Comparison of ENCODE assay signal across 1 cellular context in the genomic region with DNA sequence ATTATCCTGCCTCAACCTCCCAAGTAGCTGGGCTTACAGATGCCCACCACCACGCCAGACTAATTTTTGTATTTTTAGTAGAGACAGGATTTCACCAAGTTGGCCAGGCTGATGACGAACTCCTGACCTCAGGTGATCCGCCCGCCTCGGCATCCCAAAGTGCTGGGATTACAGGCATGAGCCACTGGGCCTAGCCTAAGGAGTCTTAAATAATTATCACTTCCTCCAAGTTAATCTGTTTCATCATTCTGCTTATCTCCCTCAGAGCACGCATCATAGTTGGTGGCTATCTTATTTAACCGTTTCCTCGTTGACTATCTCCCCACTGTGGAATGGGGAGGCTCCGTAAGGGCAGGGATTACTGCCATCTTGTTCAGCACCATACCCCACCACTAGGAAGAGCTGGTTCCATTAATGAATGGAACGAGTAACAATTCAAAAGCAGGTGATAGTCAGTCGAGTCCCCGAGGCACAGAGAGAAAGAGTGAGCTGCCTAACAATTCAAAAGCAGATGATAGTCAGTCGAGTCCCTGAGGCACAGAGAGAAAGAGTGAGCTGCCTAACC.
TF ChIP-seq lines count a peak whose summit lies in the region.

No MANE protein-coding gene starts in this region.

TF ChIP-seq in K562, 482 proteins besides CTCF, POLR2A, EP300 and RAD21 (continued from another document and continues in another):
- TF ChIP-seq, protein P1, sequence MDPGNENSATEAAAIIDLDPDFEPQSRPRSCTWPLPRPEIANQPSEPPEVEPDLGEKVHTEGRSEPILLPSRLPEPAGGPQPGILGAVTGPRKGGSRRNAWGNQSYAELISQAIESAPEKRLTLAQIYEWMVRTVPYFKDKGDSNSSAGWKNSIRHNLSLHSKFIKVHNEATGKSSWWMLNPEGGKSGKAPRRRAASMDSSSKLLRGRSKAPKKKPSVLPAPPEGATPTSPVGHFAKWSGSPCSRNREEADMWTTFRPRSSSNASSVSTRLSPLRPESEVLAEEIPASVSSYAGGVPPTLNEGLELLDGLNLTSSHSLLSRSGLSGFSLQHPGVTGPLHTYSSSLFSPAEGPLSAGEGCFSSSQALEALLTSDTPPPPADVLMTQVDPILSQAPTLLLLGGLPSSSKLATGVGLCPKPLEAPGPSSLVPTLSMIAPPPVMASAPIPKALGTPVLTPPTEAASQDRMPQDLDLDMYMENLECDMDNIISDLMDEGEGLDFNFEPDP (CRISPR knock-in tag; IDR thresholded peaks at IDR 0.05): peak; percentile 13; the same call in 1 of the 2 replicates
- TF ChIP-seq ZNF311 (CRISPR knock-in tag; IDR thresholded peaks at IDR 0.05): peak; percentile 86
- TF ChIP-seq NFYB (IDR thresholded peaks at IDR 0.05; ENCODE audit: extremely low read depth, insufficient read length): no peak
- peak; percentile 75; the same call in 1 of the 2 replicates for TF ChIP-seq MYNN (IDR thresholded peaks at IDR 0.05)
- no peak for TF ChIP-seq MYNN (CRISPR knock-in tag; IDR thresholded peaks at IDR 0.05)
- TF ChIP-seq, protein P2, sequence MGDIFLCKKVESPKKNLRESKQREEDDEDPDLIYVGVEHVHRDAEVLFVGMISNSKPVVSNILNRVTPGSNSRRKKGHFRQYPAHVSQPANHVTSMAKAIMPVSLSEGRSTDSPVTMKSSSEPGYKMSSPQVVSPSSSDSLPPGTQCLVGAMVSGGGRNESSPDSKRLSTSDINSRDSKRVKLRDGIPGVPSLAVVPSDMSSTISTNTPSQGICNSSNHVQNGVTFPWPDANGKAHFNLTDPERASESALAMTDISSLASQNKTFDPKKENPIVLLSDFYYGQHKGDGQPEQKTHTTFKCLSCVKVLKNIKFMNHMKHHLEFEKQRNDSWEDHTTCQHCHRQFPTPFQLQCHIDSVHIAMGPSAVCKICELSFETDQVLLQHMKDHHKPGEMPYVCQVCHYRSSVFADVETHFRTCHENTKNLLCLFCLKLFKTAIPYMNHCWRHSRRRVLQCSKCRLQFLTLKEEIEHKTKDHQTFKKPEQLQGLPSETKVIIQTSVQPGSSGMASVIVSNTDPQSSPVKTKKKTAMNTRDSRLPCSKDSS (IDR thresholded peaks at IDR 0.05; ENCODE audit: low read depth, partially characterized antibody): no peak
- TF ChIP-seq, protein P3, sequence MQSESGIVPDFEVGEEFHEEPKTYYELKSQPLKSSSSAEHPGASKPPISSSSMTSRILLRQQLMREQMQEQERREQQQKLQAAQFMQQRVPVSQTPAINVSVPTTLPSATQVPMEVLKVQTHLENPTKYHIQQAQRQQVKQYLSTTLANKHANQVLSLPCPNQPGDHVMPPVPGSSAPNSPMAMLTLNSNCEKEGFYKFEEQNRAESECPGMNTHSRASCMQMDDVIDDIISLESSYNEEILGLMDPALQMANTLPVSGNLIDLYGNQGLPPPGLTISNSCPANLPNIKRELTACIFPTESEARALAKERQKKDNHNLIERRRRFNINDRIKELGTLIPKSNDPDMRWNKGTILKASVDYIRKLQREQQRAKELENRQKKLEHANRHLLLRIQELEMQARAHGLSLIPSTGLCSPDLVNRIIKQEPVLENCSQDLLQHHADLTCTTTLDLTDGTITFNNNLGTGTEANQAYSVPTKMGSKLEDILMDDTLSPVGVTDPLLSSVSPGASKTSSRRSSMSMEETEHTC (IDR thresholded peaks at IDR 0.05): peak; percentile 26; the same call in 1 of the 2 replicates
- TF ChIP-seq SNRNP70 (optimal IDR thresholded peaks at IDR 0.05; ENCODE audit: low read depth, low read length): no peak
- TF ChIP-seq GTF2E2 (tag; IDR thresholded peaks at IDR 0.05): no peak
- no peak for TF ChIP-seq LARP7 (IDR thresholded peaks at IDR 0.05)
- TF ChIP-seq BMI1 (IDR thresholded peaks at IDR 0.05; ENCODE audit: low read length): no peak
- TF ChIP-seq MEF2D (tag; conservative IDR thresholded peaks at IDR 0.05; ENCODE audit: low read depth): peak; percentile 74
- TF ChIP-seq FOXK1 (CRISPR knock-in tag; IDR thresholded peaks at IDR 0.05; ENCODE audit: borderline replicate concordance): no peak
- TF ChIP-seq, protein P4, sequence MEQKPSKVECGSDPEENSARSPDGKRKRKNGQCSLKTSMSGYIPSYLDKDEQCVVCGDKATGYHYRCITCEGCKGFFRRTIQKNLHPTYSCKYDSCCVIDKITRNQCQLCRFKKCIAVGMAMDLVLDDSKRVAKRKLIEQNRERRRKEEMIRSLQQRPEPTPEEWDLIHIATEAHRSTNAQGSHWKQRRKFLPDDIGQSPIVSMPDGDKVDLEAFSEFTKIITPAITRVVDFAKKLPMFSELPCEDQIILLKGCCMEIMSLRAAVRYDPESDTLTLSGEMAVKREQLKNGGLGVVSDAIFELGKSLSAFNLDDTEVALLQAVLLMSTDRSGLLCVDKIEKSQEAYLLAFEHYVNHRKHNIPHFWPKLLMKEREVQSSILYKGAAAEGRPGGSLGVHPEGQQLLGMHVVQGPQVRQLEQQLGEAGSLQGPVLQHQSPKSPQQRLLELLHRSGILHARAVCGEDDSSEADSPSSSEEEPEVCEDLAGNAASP (IDR thresholded peaks at IDR 0.05): peak; percentile 59; the same call in 1 of the 2 replicates
- TF ChIP-seq EWSR1 (IDR thresholded peaks at IDR 0.05; ENCODE audit: borderline replicate concordance, low read depth, partially characterized antibody): no peak
- TF ChIP-seq ZNF146 (CRISPR knock-in tag; IDR thresholded peaks at IDR 0.05; ENCODE audit: unreplicated experiment): no peak
- TF ChIP-seq, protein P5, sequence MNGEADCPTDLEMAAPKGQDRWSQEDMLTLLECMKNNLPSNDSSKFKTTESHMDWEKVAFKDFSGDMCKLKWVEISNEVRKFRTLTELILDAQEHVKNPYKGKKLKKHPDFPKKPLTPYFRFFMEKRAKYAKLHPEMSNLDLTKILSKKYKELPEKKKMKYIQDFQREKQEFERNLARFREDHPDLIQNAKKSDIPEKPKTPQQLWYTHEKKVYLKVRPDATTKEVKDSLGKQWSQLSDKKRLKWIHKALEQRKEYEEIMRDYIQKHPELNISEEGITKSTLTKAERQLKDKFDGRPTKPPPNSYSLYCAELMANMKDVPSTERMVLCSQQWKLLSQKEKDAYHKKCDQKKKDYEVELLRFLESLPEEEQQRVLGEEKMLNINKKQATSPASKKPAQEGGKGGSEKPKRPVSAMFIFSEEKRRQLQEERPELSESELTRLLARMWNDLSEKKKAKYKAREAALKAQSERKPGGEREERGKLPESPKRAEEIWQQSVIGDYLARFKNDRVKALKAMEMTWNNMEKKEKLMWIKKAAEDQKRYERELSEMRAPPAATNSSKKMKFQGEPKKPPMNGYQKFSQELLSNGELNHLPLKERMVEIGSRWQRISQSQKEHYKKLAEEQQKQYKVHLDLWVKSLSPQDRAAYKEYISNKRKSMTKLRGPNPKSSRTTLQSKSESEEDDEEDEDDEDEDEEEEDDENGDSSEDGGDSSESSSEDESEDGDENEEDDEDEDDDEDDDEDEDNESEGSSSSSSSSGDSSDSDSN (IDR thresholded peaks at IDR 0.05; ENCODE audit: borderline replicate concordance in 1 of 2, low read depth in 2 of 2, low read length in 2 of 2): no peak
- no peak for TF ChIP-seq ZNF561 (CRISPR knock-in tag; conservative IDR thresholded peaks at IDR 0.05)
- no peak for TF ChIP-seq KDM2B (CRISPR knock-in tag; IDR thresholded peaks at IDR 0.05)
- TF ChIP-seq TBP (optimal IDR thresholded peaks at IDR 0.05; ENCODE audit: low read depth, low read length): no peak
- TF ChIP-seq, protein P6, sequence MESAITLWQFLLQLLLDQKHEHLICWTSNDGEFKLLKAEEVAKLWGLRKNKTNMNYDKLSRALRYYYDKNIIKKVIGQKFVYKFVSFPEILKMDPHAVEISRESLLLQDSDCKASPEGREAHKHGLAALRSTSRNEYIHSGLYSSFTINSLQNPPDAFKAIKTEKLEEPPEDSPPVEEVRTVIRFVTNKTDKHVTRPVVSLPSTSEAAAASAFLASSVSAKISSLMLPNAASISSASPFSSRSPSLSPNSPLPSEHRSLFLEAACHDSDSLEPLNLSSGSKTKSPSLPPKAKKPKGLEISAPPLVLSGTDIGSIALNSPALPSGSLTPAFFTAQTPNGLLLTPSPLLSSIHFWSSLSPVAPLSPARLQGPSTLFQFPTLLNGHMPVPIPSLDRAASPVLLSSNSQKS (CRISPR knock-in tag; IDR thresholded peaks at IDR 0.05): no peak
- TF ChIP-seq, protein P7, sequence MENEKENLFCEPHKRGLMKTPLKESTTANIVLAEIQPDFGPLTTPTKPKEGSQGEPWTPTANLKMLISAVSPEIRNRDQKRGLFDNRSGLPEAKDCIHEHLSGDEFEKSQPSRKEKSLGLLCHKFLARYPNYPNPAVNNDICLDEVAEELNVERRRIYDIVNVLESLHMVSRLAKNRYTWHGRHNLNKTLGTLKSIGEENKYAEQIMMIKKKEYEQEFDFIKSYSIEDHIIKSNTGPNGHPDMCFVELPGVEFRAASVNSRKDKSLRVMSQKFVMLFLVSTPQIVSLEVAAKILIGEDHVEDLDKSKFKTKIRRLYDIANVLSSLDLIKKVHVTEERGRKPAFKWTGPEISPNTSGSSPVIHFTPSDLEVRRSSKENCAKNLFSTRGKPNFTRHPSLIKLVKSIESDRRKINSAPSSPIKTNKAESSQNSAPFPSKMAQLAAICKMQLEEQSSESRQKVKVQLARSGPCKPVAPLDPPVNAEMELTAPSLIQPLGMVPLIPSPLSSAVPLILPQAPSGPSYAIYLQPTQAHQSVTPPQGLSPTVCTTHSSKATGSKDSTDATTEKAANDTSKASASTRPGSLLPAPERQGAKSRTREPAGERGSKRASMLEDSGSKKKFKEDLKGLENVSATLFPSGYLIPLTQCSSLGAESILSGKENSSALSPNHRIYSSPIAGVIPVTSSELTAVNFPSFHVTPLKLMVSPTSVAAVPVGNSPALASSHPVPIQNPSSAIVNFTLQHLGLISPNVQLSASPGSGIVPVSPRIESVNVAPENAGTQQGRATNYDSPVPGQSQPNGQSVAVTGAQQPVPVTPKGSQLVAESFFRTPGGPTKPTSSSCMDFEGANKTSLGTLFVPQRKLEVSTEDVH (IDR thresholded peaks at IDR 0.05; ENCODE audit: low read depth, partially characterized antibody): no peak
- TF ChIP-seq CBX1 (IDR thresholded peaks at IDR 0.05; ENCODE audit: low read depth): no peak
- peak; percentile 90 for TF ChIP-seq SMARCA4 (IDR thresholded peaks at IDR 0.05)
- TF ChIP-seq ZNF785 (CRISPR knock-in tag; IDR thresholded peaks at IDR 0.05): no peak
- TF ChIP-seq MEIS2 (IDR thresholded peaks at IDR 0.05; ENCODE audit: partially characterized antibody): no peak
- TF ChIP-seq NONO (IDR thresholded peaks at IDR 0.05; ENCODE audit: low read depth in 2 of 2, low read length in 1 of 2): no peak
- TF ChIP-seq RFX7 (CRISPR knock-in tag; IDR thresholded peaks at IDR 0.05): no peak
- TF ChIP-seq, protein P8, sequence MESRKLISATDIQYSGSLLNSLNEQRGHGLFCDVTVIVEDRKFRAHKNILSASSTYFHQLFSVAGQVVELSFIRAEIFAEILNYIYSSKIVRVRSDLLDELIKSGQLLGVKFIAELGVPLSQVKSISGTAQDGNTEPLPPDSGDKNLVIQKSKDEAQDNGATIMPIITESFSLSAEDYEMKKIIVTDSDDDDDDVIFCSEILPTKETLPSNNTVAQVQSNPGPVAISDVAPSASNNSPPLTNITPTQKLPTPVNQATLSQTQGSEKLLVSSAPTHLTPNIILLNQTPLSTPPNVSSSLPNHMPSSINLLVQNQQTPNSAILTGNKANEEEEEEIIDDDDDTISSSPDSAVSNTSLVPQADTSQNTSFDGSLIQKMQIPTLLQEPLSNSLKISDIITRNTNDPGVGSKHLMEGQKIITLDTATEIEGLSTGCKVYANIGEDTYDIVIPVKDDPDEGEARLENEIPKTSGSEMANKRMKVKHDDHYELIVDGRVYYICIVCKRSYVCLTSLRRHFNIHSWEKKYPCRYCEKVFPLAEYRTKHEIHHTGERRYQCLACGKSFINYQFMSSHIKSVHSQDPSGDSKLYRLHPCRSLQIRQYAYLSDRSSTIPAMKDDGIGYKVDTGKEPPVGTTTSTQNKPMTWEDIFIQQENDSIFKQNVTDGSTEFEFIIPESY (CRISPR knock-in tag; IDR thresholded peaks at IDR 0.05): peak; percentile 15; the same call in 1 of the 2 replicates
- no peak for TF ChIP-seq KAT8 (IDR thresholded peaks at IDR 0.05; ENCODE audit: low read depth)
- TF ChIP-seq SIRT6 (IDR thresholded peaks at IDR 0.05; ENCODE audit: low read depth, low read length): no peak
- TF ChIP-seq, protein P9, sequence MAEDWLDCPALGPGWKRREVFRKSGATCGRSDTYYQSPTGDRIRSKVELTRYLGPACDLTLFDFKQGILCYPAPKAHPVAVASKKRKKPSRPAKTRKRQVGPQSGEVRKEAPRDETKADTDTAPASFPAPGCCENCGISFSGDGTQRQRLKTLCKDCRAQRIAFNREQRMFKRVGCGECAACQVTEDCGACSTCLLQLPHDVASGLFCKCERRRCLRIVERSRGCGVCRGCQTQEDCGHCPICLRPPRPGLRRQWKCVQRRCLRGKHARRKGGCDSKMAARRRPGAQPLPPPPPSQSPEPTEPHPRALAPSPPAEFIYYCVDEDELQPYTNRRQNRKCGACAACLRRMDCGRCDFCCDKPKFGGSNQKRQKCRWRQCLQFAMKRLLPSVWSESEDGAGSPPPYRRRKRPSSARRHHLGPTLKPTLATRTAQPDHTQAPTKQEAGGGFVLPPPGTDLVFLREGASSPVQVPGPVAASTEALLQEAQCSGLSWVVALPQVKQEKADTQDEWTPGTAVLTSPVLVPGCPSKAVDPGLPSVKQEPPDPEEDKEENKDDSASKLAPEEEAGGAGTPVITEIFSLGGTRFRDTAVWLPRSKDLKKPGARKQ (CRISPR knock-in tag; IDR thresholded peaks at IDR 0.05): no peak
- no peak for TF ChIP-seq ZNF445 (CRISPR knock-in tag; IDR thresholded peaks at IDR 0.05; ENCODE audit: low read depth)
- no peak for TF ChIP-seq RBBP5 (IDR thresholded peaks at IDR 0.05; ENCODE audit: borderline replicate concordance, insufficient read depth, low read length, poor library complexity, severe bottlenecking)
- TF ChIP-seq ZNF253 (CRISPR knock-in tag; conservative IDR thresholded peaks at IDR 0.05): no peak
- TF ChIP-seq KLF1 (tag; IDR thresholded peaks at IDR 0.05): no peak
- no peak for TF ChIP-seq PCBP2 (IDR thresholded peaks at IDR 0.05; ENCODE audit: low read depth, low read length, poor library complexity, severe bottlenecking)
- TF ChIP-seq MYBL2 (IDR thresholded peaks at IDR 0.05; ENCODE audit: low read depth): no peak; the same call in 1 of the 2 replicates
- no peak for TF ChIP-seq MYBL2 (CRISPR knock-in tag; IDR thresholded peaks at IDR 0.05; ENCODE audit: borderline replicate concordance)
- peak; percentile 81; the same call in 1 of the 2 replicates for TF ChIP-seq ZNF76 (CRISPR knock-in tag; IDR thresholded peaks at IDR 0.05; ENCODE audit: borderline replicate concordance)
- no peak for TF ChIP-seq E2F3 (CRISPR knock-in tag; IDR thresholded peaks at IDR 0.05)
- TF ChIP-seq CREB1 (IDR thresholded peaks at IDR 0.05): no peak
- TF ChIP-seq CREB1 (CRISPR knock-in tag; IDR thresholded peaks at IDR 0.05): no peak
- TF ChIP-seq FOXA1 (IDR thresholded peaks at IDR 0.05; ENCODE audit: borderline replicate concordance): no peak
- peak; percentile 61 for TF ChIP-seq SMAD1 (IDR thresholded peaks at IDR 0.05; ENCODE audit: low read depth, low read length, partially characterized antibody)
- TF ChIP-seq MBD2 (IDR thresholded peaks at IDR 0.05; ENCODE audit: borderline replicate concordance, low read depth): peak; percentile 70; the same call in 1 of the 2 replicates
